11 cellular contexts compared by ENCODE assay signal in the genomic region with DNA sequence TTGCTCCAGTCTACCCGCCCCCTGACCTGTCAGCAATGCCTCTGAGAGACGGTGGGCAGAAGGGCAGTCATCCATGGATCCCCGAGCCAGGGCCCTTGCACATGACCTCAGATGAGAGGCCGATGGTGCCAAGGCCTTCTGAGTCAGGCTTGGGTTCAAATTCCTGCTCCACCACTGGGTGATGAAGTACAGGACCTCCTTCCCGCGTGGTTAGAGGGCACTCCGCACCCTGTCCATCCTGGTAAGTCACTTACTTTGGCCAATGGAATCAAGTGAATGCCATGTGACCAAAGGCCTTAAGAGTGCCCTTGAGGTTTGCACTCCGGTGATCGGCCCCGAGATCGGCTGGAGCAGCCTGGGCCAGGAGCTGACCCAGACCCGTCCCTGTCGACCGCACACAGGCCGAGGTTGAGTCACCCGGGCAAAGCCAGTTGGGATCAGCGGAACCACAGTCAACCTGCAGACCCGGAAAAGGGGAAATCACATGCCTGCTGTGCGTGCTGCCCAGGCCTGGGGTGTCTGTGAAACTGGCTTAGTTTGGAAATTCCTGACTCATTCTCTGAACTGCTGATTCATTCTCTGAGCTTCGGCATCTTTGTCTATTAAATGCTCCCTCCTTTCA. TPM values are rescaled to one million over a fixed set of nuclear protein-coding genes. Genes with fewer than 3 reads are reported as not detected.
A peak's percentile ranks its signal among the peaks of the same experiment; 100 is the strongest.
DNase-seq lines count a peak whose midpoint lies in the region; ATAC-seq, FAIRE-seq and TF ChIP-seq lines count a peak whose summit lies in the region.
"Had no signal": no experiment of that assay in that cellular context is flagged by ENCODE, and none has a peak within 500 bp of the region (broad histone marks: within the 10 kb centered on the region; RNA-seq: fewer than 3 reads in every experiment).

No MANE protein-coding gene starts in this region.

- H2BK12ac ChIP-seq in mesenchymal stem cell (ENCODE audit: low read length in 2 of 2), result peak overlapping the region in 1 of 2 experiments; percentile 4

- peak overlapping the region in 1 of 2 experiments; percentile 9 for H3K4ac ChIP-seq in mesenchymal stem cell (ENCODE audit: low read depth in 1 of 2, low read length in 2 of 2)

- H3K4me1 ChIP-seq in BLaER1 (peaks cover 20% of the 10 kb centered on the region), K562 (replicated peaks in 1 of 2; ENCODE audit: control insufficient read depth in 2 of 2, insufficient read depth in 2 of 2, low read length in 2 of 2) (peaks cover 0 to 22% of the 10 kb centered on the region in 2 experiments; a peak in 4 of 5 replicates), mesenchymal stem cell (ENCODE audit: control insufficient read depth, insufficient read depth, low read depth, low read length) (peaks cover 30% of the 10 kb centered on the region)

- H3K9me3 ChIP-seq in BLaER1 (peaks cover 7% of the 10 kb centered on the region), K562 (replicated peaks; ENCODE audit: control insufficient read depth, insufficient read depth, low read depth, low read length) (no peaks in the 10 kb centered on the region), mesenchymal stem cell (ENCODE audit: control insufficient read depth, low read length) (peaks cover 9% of the 10 kb centered on the region)

- TF ChIP-seq CTCF in K562 (IDR thresholded peaks at IDR 0.05 in 2 of 3, conservative IDR thresholded peaks at IDR 0.05 in 1 of 3; ENCODE audit: insufficient read depth in 2 of 3, low read depth in 1 of 3, low read length in 3 of 3) (no peak), type B pancreatic cell (conservative IDR thresholded peaks at IDR 0.05) (no peak)

- TF ChIP-seq EP300 in K562 (IDR thresholded peaks at IDR 0.05; ENCODE audit: low read length), result no peak

- CTCF ChIA-PET in K562 (lab: Yijun Ruan, JAX; ENCODE audit: low intra/inter-chr PET ratio), result no interaction called here

- peak overlapping the region; percentile 24; the same call in 1 of the 2 replicates for H2AFZ ChIP-seq in K562 (ENCODE audit: low read depth, low read length)
- H2AFZ ChIP-seq in mesenchymal stem cell (ENCODE audit: low read depth, low read length), result no peak overlapping the region

- no peak for TF ChIP-seq POLR2A in K562 (conservative IDR thresholded peaks at IDR 0.05)

- peak; percentile 58 for FAIRE-seq in K562 (lab: Jason Lieb, UNC)

- no peak overlapping the region for H2BK120ac ChIP-seq in mesenchymal stem cell (ENCODE audit: low read depth, low read length)

- no peaks in the 10 kb centered on the region for H3K79me2 ChIP-seq in K562 (ENCODE audit: control insufficient read depth, insufficient read depth, low read length)

- in situ Hi-C loops in K562 (cut with MboI), result no loop called here

- H3K9ac ChIP-seq in BLaER1 (no peak overlapping the region), K562 (ENCODE audit: insufficient read depth in 1 of 2, low read depth in 2 of 2, low read length in 2 of 2) (no peak overlapping the region), mesenchymal stem cell (ENCODE audit: low read length) (peak overlapping the region; percentile 58)

- no peaks in the 10 kb centered on the region for H3K27me3 Mint-ChIP-seq in type B pancreatic cell

- H3K4me2 ChIP-seq in BLaER1, result peak overlapping the region; percentile 45; the same call in 1 of the 2 replicates
- H3K4me2 ChIP-seq in K562 (ENCODE audit: insufficient read depth, low read length), result no peak overlapping the region; the same call in 1 of the 2 replicates
- H3K4me2 ChIP-seq in mesenchymal stem cell (ENCODE audit: low read length, poor library complexity, severe bottlenecking), result no peak overlapping the region

- H3K4me3 Mint-ChIP-seq in type B pancreatic cell, result no peak overlapping the region

- H3K14ac ChIP-seq in mesenchymal stem cell (ENCODE audit: low read length in 2 of 2), result no peak overlapping the region

- no peaks in the 10 kb centered on the region for H3K79me1 ChIP-seq in mesenchymal stem cell (replicated peaks; ENCODE audit: low read length, poor library complexity, severe bottlenecking)

- H4K8ac ChIP-seq in mesenchymal stem cell (ENCODE audit: low read length), result no peak overlapping the region

- H3K4me3 ChIP-seq in BLaER1 (no peak overlapping the region), K562 (no peak overlapping the region), mesenchymal stem cell (ENCODE audit: insufficient read depth in 1 of 2, low read depth in 1 of 2, low read length in 2 of 2) (peak overlapping the region in 1 of 2 experiments; percentile 14)

- H2AK5ac ChIP-seq in mesenchymal stem cell (ENCODE audit: low read length, severe bottlenecking), result peak overlapping the region; percentile 55

- no peaks in the 10 kb centered on the region for H3K36me3 Mint-ChIP-seq in type B pancreatic cell

- peaks cover 4% of the 10 kb centered on the region for H3K9me3 Mint-ChIP-seq in type B pancreatic cell

- H3K23ac ChIP-seq in mesenchymal stem cell (ENCODE audit: low read length in 2 of 2), result no peak overlapping the region

- H3K18ac ChIP-seq in mesenchymal stem cell (ENCODE audit: low read depth in 1 of 2, low read length in 2 of 2), result peak overlapping the region in 1 of 2 experiments; percentile 4

- ATAC-seq in K562 (peak; percentile 56), GM18873 (IDR thresholded peaks at IDR 0.05; ENCODE audit: low FRiP score, unreplicated experiment) (no peak), GM21723 (IDR thresholded peaks at IDR 0.05; ENCODE audit: unreplicated experiment) (no peak)

- DNase-seq in M059J (ENCODE audit: low read depth) (peak; percentile 96), K562 (ENCODE audit: extremely low read depth in 1 of 4, low spot score in 3 of 4) (peak; percentile 11 to 27 (median 18)), mesenchymal stem cell (peak; percentile 78), NCI-H1436 (lab: John Stamatoyannopoulos, UW) (no peak), type B pancreatic cell (ENCODE audit: extremely low spot score, unreplicated experiment) (no peak)
- DNase-seq: activated naive CD4-positive, alpha-beta T cell; DND-41; T-helper 9 cell had no signal

- no peak overlapping the region for H2BK15ac ChIP-seq in mesenchymal stem cell (ENCODE audit: low read depth, poor library complexity, severe bottlenecking)

- H4K20me1 ChIP-seq in BLaER1, result no peaks in the 10 kb centered on the region
- H4K20me1 ChIP-seq in K562 (replicated peaks; ENCODE audit: control insufficient read depth, insufficient read depth, low read length), result no peaks in the 10 kb centered on the region

- no TSS peak for BruUV-seq in K562 (replicated peaks; lab: Mats Ljungman, UMichigan)

- H3K27me3 ChIP-seq in BLaER1 (no peaks in the 10 kb centered on the region), K562 (ENCODE audit: control insufficient read depth in 2 of 2, insufficient read depth in 2 of 2, low read length in 2 of 2) (peaks cover 0 to 28% of the 10 kb centered on the region in 2 experiments; a peak in 2 of 5 replicates), mesenchymal stem cell (ENCODE audit: control insufficient read depth in 1 of 2, insufficient read depth in 1 of 2, low read length in 2 of 2) (peaks cover 0 to 34% of the 10 kb centered on the region in 2 experiments)

- intact Hi-C loops in K562 (cut with micrococcal nuclease), result no loop called here

- H3K4me1 Mint-ChIP-seq in type B pancreatic cell (ENCODE audit: unreplicated experiment), result no peaks in the 10 kb centered on the region

- H3K27ac ChIP-seq in BLaER1 (no peak overlapping the region), K562 (ENCODE audit: extremely low read depth, low read depth, low read length) (no peak overlapping the region; the same call in 2 of the 3 replicates), mesenchymal stem cell (ENCODE audit: low read length, poor library complexity, severe bottlenecking) (peak overlapping the region; percentile 70)

- TF ChIP-seq RAD21 in K562 (CRISPR knock-in tag; conservative IDR thresholded peaks at IDR 0.05 in 1 of 2, IDR thresholded peaks at IDR 0.05 in 1 of 2), result no peak

- H3K36me3 ChIP-seq in BLaER1 (no peaks in the 10 kb centered on the region), K562 (ENCODE audit: control insufficient read depth, insufficient read depth, low read length) (no peaks in the 10 kb centered on the region), mesenchymal stem cell (ENCODE audit: control insufficient read depth in 1 of 2, insufficient read depth in 2 of 2, low read depth in 1 of 2, low read length in 2 of 2) (no peaks in the 10 kb centered on the region)

- H3K9me1 ChIP-seq in K562 (ENCODE audit: control insufficient read depth, insufficient read depth, low read length), result no peaks in the 10 kb centered on the region

- H2BK5ac ChIP-seq in mesenchymal stem cell (ENCODE audit: low read depth, low read length, poor library complexity, severe bottlenecking), result no peak overlapping the region

- H3K27ac Mint-ChIP-seq in type B pancreatic cell, result no peak overlapping the region

- WGBS in K562 (ENCODE audit: insufficient coverage, low coverage, missing lambda C conversion rate), result 35% methylated on average over 14 of the region's 20 CpGs
- 70% methylated on average over 20 of the region's 20 CpGs for WGBS in mesenchymal stem cell

- POLR2A ChIA-PET in K562 (lab: Yijun Ruan, JAX), result interaction anchor here (0.7 kb wide), 1 partner anchor 8 kb away, joined by 3 read pairs; no protein-coding TSS in a partner anchor

- H4K91ac ChIP-seq in mesenchymal stem cell (ENCODE audit: low read length), result no peak overlapping the region

TF ChIP-seq in K562, 482 proteins besides CTCF, POLR2A, EP300 and RAD21 (continues in another document):
- TF ChIP-seq ZNF699 (CRISPR knock-in tag; IDR thresholded peaks at IDR 0.05; ENCODE audit: insufficient replicate concordance), result no peak
- TF ChIP-seq C11orf30 (IDR thresholded peaks at IDR 0.05; ENCODE audit: low read depth), result peak; percentile 95

RNA-seq across cellular contexts. Expression of a gene that starts 48.9 kb away (rescaled TPM):
- total RNA-seq in M059J (2014; rRNA removed; shearing (Covaris generic)), result 12.7 and 17.0 TPM in 2 replicates
- 2.3 and 6.4 TPM in 2 replicates for total RNA-seq in K562 (2011; cell fraction: chromatin; rRNA removed; ENCODE audit: low replicate concordance)
- 5.3 and 7.7 TPM in 2 replicates for total RNA-seq in K562 (2011; cell fraction: nucleolus; rRNA removed)
- total RNA-seq in K562 (2011; cell fraction: nucleoplasm; rRNA removed), result 3.8 and 5.5 TPM in 2 replicates
- 3.4 and 5.0 TPM in 2 replicates for total RNA-seq in K562 (2014; rRNA removed)
- total RNA-seq in K562 (2014; rRNA removed; fragmentation: Illumina TruSeq; extraction: Trizol), result 2.5 and 3.2 TPM in 2 replicates
- total RNA-seq in K562 (2015; rRNA removed; fragmentation: Illumina TruSeq; extraction: Trizol), result 4.0 and 4.2 TPM in 2 replicates
- total RNA-seq in K562 (2021), result 6.6 and 7.1 TPM in 2 replicates
- 0.73 and 2.0 TPM in 2 replicates for polyA plus RNA-seq in K562 (2011; rRNA removed)
- polyA plus RNA-seq in K562 (2011; cell fraction: cytosol; rRNA removed), result 1.1 and 4.2 TPM in 2 replicates
- polyA plus RNA-seq in K562 (2011; cell fraction: nucleus; rRNA removed), result 0.69 and 2.0 TPM in 2 replicates
- 4.8 and 6.4 TPM in 2 replicates for polyA plus RNA-seq in K562 (2012)
- polyA plus RNA-seq in K562 (2014; fragmentation: Illumina TruSeq; extraction: Trizol), result 4.5 and 4.9 TPM in 2 replicates
- polyA plus RNA-seq in K562 (2014; fragmentation: Nextera tagmentation; extraction: Ambion mirVana), result 1 to 10 TPM; 1.0 to 1.1 TPM
- polyA plus RNA-seq in K562 (2014; rRNA removed), result 2.8 and 3.7 TPM in 2 replicates
- 1.4 and 4.3 TPM in 2 replicates for polyA minus RNA-seq in K562 (2011; rRNA and poly(A)+ RNA removed)
- polyA minus RNA-seq in K562 (2011; cell fraction: cytosol; rRNA and poly(A)+ RNA removed), result 2.2 and 3.6 TPM in 2 replicates
- 2.6 and 4.3 TPM in 2 replicates for polyA minus RNA-seq in K562 (2011; cell fraction: nucleus; rRNA and poly(A)+ RNA removed)
- polyA plus RNA-seq in mesenchymal stem cell (2013, experiment 1 of 2), result 10.6 TPM
- 10.7 TPM for polyA plus RNA-seq in mesenchymal stem cell (2013, experiment 2 of 2)
- total RNA-seq in type B pancreatic cell (ENCODE audit: low replicate concordance), result 43.6 and 44.6 TPM in 2 replicates

Comparison
In these comparisons a context has a peak if more than half of its experiments do, and no peak if none do; other contexts are left out.
1. DNase-seq: peak in M059J (single experiment), K562 (4 of 4) and mesenchymal stem cell (single experiment); none in NCI-H1436 (single experiment) and type B pancreatic cell (single experiment).